1 cellular context compared by ENCODE assay signal in the genomic region with DNA sequence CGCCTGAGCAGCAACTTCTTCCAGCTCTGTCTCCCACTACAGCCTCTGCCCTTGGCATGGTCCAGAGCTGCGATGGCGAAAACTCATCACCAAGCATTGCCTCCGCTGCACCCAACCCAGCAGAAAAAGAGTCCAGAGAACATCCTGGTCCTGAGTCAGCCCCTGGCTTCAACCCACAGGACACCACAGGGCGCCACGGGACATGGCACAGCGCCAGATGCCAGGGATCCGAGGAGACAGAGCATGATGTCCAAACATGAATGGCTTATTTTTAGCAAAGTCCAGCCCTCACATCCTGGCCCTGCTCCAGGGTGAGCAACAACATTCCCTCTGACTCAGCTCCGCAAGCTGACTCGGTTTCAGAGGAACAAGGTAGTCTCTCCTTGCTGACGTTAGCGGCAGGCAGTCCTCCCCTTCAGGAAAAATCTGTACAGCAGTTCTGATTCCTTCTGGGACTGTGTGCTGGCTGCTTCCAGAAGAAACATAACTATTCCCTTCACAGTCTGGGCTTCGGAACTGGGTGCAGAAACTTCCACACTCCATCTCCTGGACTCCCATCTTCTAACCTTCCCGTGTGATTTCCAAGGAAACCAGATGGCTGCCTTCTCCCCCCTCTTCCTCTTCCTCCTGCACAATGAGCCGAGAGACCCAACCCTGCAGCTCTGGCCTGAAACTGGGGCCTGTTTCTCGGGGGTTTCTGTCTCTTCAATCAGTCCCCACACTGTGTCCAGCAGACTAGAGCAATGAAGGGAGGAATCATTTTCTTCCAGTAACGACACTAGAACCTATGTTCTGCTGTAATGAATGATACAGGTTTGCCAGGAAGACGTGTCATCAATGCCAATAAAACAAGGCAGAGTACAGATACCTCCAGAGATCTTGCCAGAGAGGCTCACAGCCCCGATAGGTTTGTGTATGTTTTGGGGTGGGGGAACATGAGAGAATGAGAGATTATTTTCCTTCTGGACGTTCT.
TF ChIP-seq lines count a peak whose summit lies in the region.

No MANE protein-coding gene starts in this region.

TF ChIP-seq in HepG2, 621 proteins besides CTCF, POLR2A, EP300 and RAD21 (continued from another document and continues in another):
- TF ChIP-seq, protein P1, sequence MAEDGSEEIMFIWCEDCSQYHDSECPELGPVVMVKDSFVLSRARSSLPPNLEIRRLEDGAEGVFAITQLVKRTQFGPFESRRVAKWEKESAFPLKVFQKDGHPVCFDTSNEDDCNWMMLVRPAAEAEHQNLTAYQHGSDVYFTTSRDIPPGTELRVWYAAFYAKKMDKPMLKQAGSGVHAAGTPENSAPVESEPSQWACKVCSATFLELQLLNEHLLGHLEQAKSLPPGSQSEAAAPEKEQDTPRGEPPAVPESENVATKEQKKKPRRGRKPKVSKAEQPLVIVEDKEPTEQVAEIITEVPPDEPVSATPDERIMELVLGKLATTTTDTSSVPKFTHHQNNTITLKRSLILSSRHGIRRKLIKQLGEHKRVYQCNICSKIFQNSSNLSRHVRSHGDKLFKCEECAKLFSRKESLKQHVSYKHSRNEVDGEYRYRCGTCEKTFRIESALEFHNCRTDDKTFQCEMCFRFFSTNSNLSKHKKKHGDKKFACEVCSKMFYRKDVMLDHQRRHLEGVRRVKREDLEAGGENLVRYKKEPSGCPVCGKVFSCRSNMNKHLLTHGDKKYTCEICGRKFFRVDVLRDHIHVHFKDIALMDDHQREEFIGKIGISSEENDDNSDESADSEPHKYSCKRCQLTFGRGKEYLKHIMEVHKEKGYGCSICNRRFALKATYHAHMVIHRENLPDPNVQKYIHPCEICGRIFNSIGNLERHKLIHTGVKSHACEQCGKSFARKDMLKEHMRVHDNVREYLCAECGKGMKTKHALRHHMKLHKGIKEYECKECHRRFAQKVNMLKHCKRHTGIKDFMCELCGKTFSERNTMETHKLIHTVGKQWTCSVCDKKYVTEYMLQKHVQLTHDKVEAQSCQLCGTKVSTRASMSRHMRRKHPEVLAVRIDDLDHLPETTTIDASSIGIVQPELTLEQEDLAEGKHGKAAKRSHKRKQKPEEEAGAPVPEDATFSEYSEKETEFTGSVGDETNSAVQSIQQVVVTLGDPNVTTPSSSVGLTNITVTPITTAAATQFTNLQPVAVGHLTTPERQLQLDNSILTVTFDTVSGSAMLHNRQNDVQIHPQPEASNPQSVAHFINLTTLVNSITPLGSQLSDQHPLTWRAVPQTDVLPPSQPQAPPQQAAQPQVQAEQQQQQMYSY (CRISPR knock-in tag; IDR thresholded peaks at IDR 0.05), result no peak
- TF ChIP-seq ZNF484 (CRISPR knock-in tag; IDR thresholded peaks at IDR 0.05; ENCODE audit: borderline replicate concordance, low read depth) (no peak), NFKB2 (CRISPR knock-in tag; IDR thresholded peaks at IDR 0.05; ENCODE audit: borderline replicate concordance) (peak; percentile 79; the same call in 1 of the 2 replicates), ZNF562 (CRISPR knock-in tag; IDR thresholded peaks at IDR 0.05; ENCODE audit: borderline replicate concordance) (no peak), ZNF567 (CRISPR knock-in tag; IDR thresholded peaks at IDR 0.05; ENCODE audit: borderline replicate concordance) (peak; percentile 10; the same call in 1 of the 2 replicates), JUNB (CRISPR knock-in tag; IDR thresholded peaks at IDR 0.05; ENCODE audit: borderline replicate concordance) (no peak), HNF4A (CRISPR knock-in tag; IDR thresholded peaks at IDR 0.05) (peak; percentile 76), ZNF670 (CRISPR knock-in tag; IDR thresholded peaks at IDR 0.05; ENCODE audit: borderline replicate concordance) (peak; percentile 70), USF2 (IDR thresholded peaks at IDR 0.05; ENCODE audit: low read depth, low read length) (no peak), USF2 (CRISPR knock-in tag; IDR thresholded peaks at IDR 0.05; ENCODE audit: borderline replicate concordance) (no peak), HNRNPUL1 (IDR thresholded peaks at IDR 0.05; ENCODE audit: low read depth, low read length) (no peak), ZNF354B (CRISPR knock-in tag; IDR thresholded peaks at IDR 0.05) (no peak), ZNF205 (CRISPR knock-in tag; IDR thresholded peaks at IDR 0.05) (peak; percentile 83; the same call in 1 of the 2 replicates), ZNF530 (CRISPR knock-in tag; IDR thresholded peaks at IDR 0.05; ENCODE audit: low read depth) (no peak), ZNF121 (CRISPR knock-in tag; IDR thresholded peaks at IDR 0.05) (peak; percentile 37; the same call in 1 of the 2 replicates), RBAK (CRISPR knock-in tag; IDR thresholded peaks at IDR 0.05) (no peak), ZNF776 (CRISPR knock-in tag; IDR thresholded peaks at IDR 0.05) (no peak), KAT7 (CRISPR knock-in tag; IDR thresholded peaks at IDR 0.05; ENCODE audit: borderline replicate concordance) (0 out of 2 replicates have a peak, but pooled peaks have one; percentile 13), ZNF556 (CRISPR knock-in tag; IDR thresholded peaks at IDR 0.05; ENCODE audit: borderline replicate concordance) (peak; percentile 60; the same call in 1 of the 2 replicates), RCOR2 (CRISPR knock-in tag; IDR thresholded peaks at IDR 0.05) (peak; percentile 70; the same call in 1 of the 2 replicates), UBTF (CRISPR knock-in tag; IDR thresholded peaks at IDR 0.05) (peak; percentile 24; the same call in 1 of the 2 replicates), GLI4 (CRISPR knock-in tag; IDR thresholded peaks at IDR 0.05; ENCODE audit: borderline replicate concordance) (no peak), HOXA7 (CRISPR knock-in tag; IDR thresholded peaks at IDR 0.05) (no peak), SP1 (IDR thresholded peaks at IDR 0.05) (no peak), SP1 (CRISPR knock-in tag; IDR thresholded peaks at IDR 0.05) (peak; percentile 50; the same call in 1 of the 2 replicates), ZNF749 (CRISPR knock-in tag; IDR thresholded peaks at IDR 0.05; ENCODE audit: borderline replicate concordance) (no peak), ZNF589 (CRISPR knock-in tag; conservative IDR thresholded peaks at IDR 0.05) (no peak), ARNTL (CRISPR knock-in tag; IDR thresholded peaks at IDR 0.05) (no peak), XBP1 (CRISPR knock-in tag; IDR thresholded peaks at IDR 0.05) (no peak), CREM (IDR thresholded peaks at IDR 0.05) (peak; percentile 39; the same call in 1 of the 2 replicates), CREM (CRISPR knock-in tag; IDR thresholded peaks at IDR 0.05) (no peak)
- TF ChIP-seq, protein P2, sequence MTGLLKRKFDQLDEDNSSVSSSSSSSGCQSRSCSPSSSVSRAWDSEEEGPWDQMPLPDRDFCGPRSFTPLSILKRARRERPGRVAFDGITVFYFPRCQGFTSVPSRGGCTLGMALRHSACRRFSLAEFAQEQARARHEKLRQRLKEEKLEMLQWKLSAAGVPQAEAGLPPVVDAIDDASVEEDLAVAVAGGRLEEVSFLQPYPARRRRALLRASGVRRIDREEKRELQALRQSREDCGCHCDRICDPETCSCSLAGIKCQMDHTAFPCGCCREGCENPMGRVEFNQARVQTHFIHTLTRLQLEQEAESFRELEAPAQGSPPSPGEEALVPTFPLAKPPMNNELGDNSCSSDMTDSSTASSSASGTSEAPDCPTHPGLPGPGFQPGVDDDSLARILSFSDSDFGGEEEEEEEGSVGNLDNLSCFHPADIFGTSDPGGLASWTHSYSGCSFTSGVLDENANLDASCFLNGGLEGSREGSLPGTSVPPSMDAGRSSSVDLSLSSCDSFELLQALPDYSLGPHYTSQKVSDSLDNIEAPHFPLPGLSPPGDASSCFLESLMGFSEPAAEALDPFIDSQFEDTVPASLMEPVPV (CRISPR knock-in tag; IDR thresholded peaks at IDR 0.05), result no peak; the same call in 1 of the 2 replicates
- TF ChIP-seq, protein P3, sequence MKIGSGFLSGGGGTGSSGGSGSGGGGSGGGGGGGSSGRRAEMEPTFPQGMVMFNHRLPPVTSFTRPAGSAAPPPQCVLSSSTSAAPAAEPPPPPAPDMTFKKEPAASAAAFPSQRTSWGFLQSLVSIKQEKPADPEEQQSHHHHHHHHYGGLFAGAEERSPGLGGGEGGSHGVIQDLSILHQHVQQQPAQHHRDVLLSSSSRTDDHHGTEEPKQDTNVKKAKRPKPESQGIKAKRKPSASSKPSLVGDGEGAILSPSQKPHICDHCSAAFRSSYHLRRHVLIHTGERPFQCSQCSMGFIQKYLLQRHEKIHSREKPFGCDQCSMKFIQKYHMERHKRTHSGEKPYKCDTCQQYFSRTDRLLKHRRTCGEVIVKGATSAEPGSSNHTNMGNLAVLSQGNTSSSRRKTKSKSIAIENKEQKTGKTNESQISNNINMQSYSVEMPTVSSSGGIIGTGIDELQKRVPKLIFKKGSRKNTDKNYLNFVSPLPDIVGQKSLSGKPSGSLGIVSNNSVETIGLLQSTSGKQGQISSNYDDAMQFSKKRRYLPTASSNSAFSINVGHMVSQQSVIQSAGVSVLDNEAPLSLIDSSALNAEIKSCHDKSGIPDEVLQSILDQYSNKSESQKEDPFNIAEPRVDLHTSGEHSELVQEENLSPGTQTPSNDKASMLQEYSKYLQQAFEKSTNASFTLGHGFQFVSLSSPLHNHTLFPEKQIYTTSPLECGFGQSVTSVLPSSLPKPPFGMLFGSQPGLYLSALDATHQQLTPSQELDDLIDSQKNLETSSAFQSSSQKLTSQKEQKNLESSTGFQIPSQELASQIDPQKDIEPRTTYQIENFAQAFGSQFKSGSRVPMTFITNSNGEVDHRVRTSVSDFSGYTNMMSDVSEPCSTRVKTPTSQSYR (CRISPR knock-in tag; IDR thresholded peaks at IDR 0.05; ENCODE audit: borderline replicate concordance), result no peak
- TF ChIP-seq, protein P4, sequence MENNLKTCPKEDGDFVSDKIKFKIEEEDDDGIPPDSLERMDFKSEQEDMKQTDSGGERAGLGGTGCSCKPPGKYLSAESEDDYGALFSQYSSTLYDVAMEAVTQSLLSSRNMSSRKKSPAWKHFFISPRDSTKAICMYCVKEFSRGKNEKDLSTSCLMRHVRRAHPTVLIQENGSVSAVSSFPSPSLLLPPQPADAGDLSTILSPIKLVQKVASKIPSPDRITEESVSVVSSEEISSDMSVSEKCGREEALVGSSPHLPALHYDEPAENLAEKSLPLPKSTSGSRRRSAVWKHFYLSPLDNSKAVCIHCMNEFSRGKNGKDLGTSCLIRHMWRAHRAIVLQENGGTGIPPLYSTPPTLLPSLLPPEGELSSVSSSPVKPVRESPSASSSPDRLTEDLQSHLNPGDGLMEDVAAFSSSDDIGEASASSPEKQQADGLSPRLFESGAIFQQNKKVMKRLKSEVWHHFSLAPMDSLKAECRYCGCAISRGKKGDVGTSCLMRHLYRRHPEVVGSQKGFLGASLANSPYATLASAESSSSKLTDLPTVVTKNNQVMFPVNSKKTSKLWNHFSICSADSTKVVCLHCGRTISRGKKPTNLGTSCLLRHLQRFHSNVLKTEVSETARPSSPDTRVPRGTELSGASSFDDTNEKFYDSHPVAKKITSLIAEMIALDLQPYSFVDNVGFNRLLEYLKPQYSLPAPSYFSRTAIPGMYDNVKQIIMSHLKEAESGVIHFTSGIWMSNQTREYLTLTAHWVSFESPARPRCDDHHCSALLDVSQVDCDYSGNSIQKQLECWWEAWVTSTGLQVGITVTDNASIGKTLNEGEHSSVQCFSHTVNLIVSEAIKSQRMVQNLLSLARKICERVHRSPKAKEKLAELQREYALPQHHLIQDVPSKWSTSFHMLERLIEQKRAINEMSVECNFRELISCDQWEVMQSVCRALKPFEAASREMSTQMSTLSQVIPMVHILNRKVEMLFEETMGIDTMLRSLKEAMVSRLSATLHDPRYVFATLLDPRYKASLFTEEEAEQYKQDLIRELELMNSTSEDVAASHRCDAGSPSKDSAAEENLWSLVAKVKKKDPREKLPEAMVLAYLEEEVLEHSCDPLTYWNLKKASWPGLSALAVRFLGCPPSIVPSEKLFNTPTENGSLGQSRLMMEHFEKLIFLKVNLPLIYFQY (CRISPR knock-in tag; IDR thresholded peaks at IDR 0.05; ENCODE audit: borderline replicate concordance), result peak; percentile 42; the same call in 1 of the 2 replicates
- TF ChIP-seq, protein P5, sequence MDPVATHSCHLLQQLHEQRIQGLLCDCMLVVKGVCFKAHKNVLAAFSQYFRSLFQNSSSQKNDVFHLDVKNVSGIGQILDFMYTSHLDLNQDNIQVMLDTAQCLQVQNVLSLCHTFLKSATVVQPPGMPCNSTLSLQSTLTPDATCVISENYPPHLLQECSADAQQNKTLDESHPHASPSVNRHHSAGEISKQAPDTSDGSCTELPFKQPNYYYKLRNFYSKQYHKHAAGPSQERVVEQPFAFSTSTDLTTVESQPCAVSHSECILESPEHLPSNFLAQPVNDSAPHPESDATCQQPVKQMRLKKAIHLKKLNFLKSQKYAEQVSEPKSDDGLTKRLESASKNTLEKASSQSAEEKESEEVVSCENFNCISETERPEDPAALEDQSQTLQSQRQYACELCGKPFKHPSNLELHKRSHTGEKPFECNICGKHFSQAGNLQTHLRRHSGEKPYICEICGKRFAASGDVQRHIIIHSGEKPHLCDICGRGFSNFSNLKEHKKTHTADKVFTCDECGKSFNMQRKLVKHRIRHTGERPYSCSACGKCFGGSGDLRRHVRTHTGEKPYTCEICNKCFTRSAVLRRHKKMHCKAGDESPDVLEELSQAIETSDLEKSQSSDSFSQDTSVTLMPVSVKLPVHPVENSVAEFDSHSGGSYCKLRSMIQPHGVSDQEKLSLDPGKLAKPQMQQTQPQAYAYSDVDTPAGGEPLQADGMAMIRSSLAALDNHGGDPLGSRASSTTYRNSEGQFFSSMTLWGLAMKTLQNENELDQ (CRISPR knock-in tag; IDR thresholded peaks at IDR 0.05; ENCODE audit: borderline replicate concordance), result no peak
